15 cellular contexts compared by ENCODE assay signal in the genomic region with DNA sequence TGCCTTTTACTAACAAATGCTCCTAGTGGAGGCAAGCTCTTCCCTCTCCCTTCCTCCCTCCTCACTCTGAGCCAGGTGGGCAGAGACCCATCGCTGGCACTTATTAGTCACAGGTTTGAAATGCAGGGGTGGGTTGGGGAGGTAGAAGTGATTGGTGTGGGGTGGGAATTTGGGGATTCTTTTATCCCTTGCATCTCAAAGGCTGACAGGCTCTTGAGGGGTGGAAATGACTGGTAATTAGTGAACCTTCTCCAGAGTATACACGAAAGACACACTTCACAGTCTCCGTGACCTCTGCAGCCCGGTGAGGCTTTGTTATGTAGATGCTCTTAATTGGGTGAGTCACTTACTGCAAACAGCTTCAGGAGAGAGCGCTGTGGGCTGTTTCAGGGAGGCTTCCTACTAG. TPM values are rescaled to one million over a fixed set of nuclear protein-coding genes. Genes with fewer than 3 reads are reported as not detected.
A peak's percentile ranks its signal among the peaks of the same experiment; 100 is the strongest.
DNase-seq lines count a peak whose midpoint lies in the region; ATAC-seq, FAIRE-seq and TF ChIP-seq lines count a peak whose summit lies in the region.
"Had no signal": no experiment of that assay in that cellular context is flagged by ENCODE, and none has a peak within 500 bp of the region (broad histone marks: within the 10 kb centered on the region; RNA-seq: fewer than 3 reads in every experiment).

No MANE protein-coding gene starts in this region.

- TF ChIP-seq POLR2A in H1 (IDR thresholded peaks at IDR 0.05; ENCODE audit: control extremely low read depth in 1 of 2, low read depth in 2 of 2, low read length in 2 of 2) = no peak

- H2BK120ac ChIP-seq in H1 (replicated peaks; ENCODE audit: low read depth, low read length) = no peak overlapping the region

- no peak overlapping the region for H3K14ac ChIP-seq in H1 (ENCODE audit: insufficient read length)

- H3K4me2 ChIP-seq in H1 (ENCODE audit: insufficient read depth in 1 of 2, low read depth in 2 of 2, low read length in 2 of 2) = peak overlapping the region; percentile 45; a peak in 3 of 4 replicates

- no peaks in the 10 kb centered on the region for H3K79me2 ChIP-seq in H1 (ENCODE audit: control insufficient read depth in 1 of 2, insufficient read depth in 2 of 2, low read length in 2 of 2)

- POLR2A ChIA-PET in H1 (lab: Charles Lee; ENCODE audit: partially characterized antibody) = interaction anchor here (1.3 to 1.7 kb wide), 3 partner anchors 12 to 21 kb away, joined by 3 to 9 read pairs (median 5); no protein-coding TSS in a partner anchor

- TF ChIP-seq RAD21 in H1 (IDR thresholded peaks at IDR 0.05 in 1 of 2, conservative IDR thresholded peaks at IDR 0.05 in 1 of 2; ENCODE audit: low read depth in 2 of 2, low read length in 2 of 2) = 0 out of 4 replicates have a peak, but pooled peaks of 1 of the 2 experiments have one; percentile 14

- CTCF ChIA-PET in H1 (lab: Charles Lee; ENCODE audit: partially characterized antibody) = interaction anchor here (1.2 to 2.6 kb wide), 3 partner anchors 13 to 230 kb away, joined by 4 to 8 read pairs (median 5); a partner anchor contains a TSS

- H3K9ac ChIP-seq in H1 (replicated peaks in 1 of 4; ENCODE audit: extremely low read depth in 1 of 4, low read depth in 3 of 4, low read length in 3 of 4) = no peak overlapping the region

- H4K20me1 ChIP-seq in H1 (replicated peaks in 1 of 2; ENCODE audit: control insufficient read depth in 1 of 2, insufficient read depth in 2 of 2, low read length in 2 of 2) = peaks cover 6 to 10% of the 10 kb centered on the region in 2 experiments

- H3K4me1 ChIP-seq in H1 (replicated peaks in 1 of 4; ENCODE audit: control insufficient read depth in 3 of 4, insufficient read depth in 4 of 4, low read length in 3 of 4) = peaks cover 3 to 7% (median 5%) of the 10 kb centered on the region in 4 experiments; a peak in 4 of 7 replicates
- H3K4me1 ChIP-seq: tibial artery had no signal

- no peak overlapping the region for H4K5ac ChIP-seq in H1 (ENCODE audit: insufficient read length, low read depth, low read length)

- no peaks in the 10 kb centered on the region for H3K9me3 ChIP-seq in H1 (ENCODE audit: insufficient read depth in 2 of 2, low read depth in 1 of 2, low read length in 1 of 2)
- H3K9me3 ChIP-seq: esophagus squamous epithelium, tibial artery had no signal

- no peak overlapping the region for H3K56ac ChIP-seq in H1 (replicated peaks; ENCODE audit: insufficient read length, low read depth, low read length)

- no peak overlapping the region for H4K91ac ChIP-seq in H1 (replicated peaks; ENCODE audit: insufficient read length, low read length)

- no peaks in the 10 kb centered on the region for H3K79me1 ChIP-seq in H1 (ENCODE audit: low read depth, low read length)

- H3K27me3 ChIP-seq in H7 (ENCODE audit: control insufficient read depth, insufficient read depth, low read length) (peaks cover 87% of the 10 kb centered on the region), H1 (replicated peaks in 1 of 4; ENCODE audit: control insufficient read depth in 3 of 4, extremely low read depth in 1 of 4, insufficient read depth in 3 of 4, low read length in 3 of 4) (peaks cover 73 to 90% (median 84%) of the 10 kb centered on the region in 4 experiments)
- H3K27me3 ChIP-seq: esophagus squamous epithelium had no signal

- peak in 1 of 3 experiments; percentile 0; a peak in 1 of 4 replicates for TF ChIP-seq CTCF in H1 (IDR thresholded peaks at IDR 0.05; ENCODE audit: control extremely low read depth in 1 of 3, insufficient read depth in 1 of 3, low read depth in 1 of 3, low read length in 3 of 3)

- no peak overlapping the region for H2BK15ac ChIP-seq in H1 (ENCODE audit: low read length)

- H3K4me3 ChIP-seq in H7 (ENCODE audit: insufficient read depth, low read depth, low read length) (no peak overlapping the region), H1 (ENCODE audit: extremely low read depth in 1 of 4, insufficient read depth in 2 of 4, low read depth in 3 of 4, low read length in 4 of 4) (0 out of 8 replicates have a peak overlapping the region, but pooled peaks of 1 of the 4 experiments have one; percentile 3)
- H3K4me3 ChIP-seq: esophagus squamous epithelium, tibial artery had no signal

- H3K23me2 ChIP-seq in H1 (ENCODE audit: low read depth, low read length) = no peaks in the 10 kb centered on the region

- no peak overlapping the region for H3K4ac ChIP-seq in H1 (replicated peaks; ENCODE audit: insufficient read length, low read depth, low read length)

- no peaks in the 10 kb centered on the region for H3K36me3 ChIP-seq in H7 (replicated peaks; ENCODE audit: control insufficient read depth, insufficient read depth, low read length)
- H3K36me3 ChIP-seq in H1 (ENCODE audit: control insufficient read depth in 2 of 4, insufficient read depth in 4 of 4, low read length in 3 of 4) = no peaks in the 10 kb centered on the region
- H3K36me3 ChIP-seq: esophagus squamous epithelium, tibial artery had no signal

- no peak overlapping the region for H2BK12ac ChIP-seq in H1 (ENCODE audit: low read depth, low read length)

- H4K8ac ChIP-seq in H1 (ENCODE audit: extremely low read depth, insufficient read depth, low read length) = no peak overlapping the region

- no peak overlapping the region for H3K18ac ChIP-seq in H1 (ENCODE audit: extremely low read depth, low read length)

- H2BK5ac ChIP-seq in H1 (ENCODE audit: low read depth, low read length) = no peak overlapping the region

- DNase-seq in H7 (peak; percentile 71), NCI-H2107 (lab: John Stamatoyannopoulos, UW) (peak; percentile 14), H1 (ENCODE audit: low read depth in 1 of 2, low spot score in 2 of 2) (peak; percentile 61 to 79), putamen (ENCODE audit: low spot score) (peak; percentile 81), activated gamma-delta T cell treated with Interleukin-2 at 50 U/mL for 16 hours (no peak), NCI-H82 (lab: John Stamatoyannopoulos, UW) (no peak)
- DNase-seq: esophagus squamous epithelium; GDM1; MM.1S; naive thymus-derived CD8-positive, alpha-beta T cell; SHP77 treated with DMSO at 0.1 percent for 48 hours; tibial artery had no signal

- peak; percentile 89 for FAIRE-seq in H1 (lab: Jason Lieb, UNC)
- FAIRE-seq: colon, TTC549 had no signal

- H2AK5ac ChIP-seq in H1 (ENCODE audit: low read depth, low read length) = no peak overlapping the region

- no peak for ATAC-seq in HG02642 (IDR thresholded peaks at IDR 0.05; ENCODE audit: poor library complexity, unreplicated experiment)
- ATAC-seq: naive thymus-derived CD8-positive, alpha-beta T cell had no signal

- TF ChIP-seq EP300 in H1 (IDR thresholded peaks at IDR 0.05; ENCODE audit: borderline replicate concordance in 1 of 2, low read depth in 2 of 2, low read length in 2 of 2) = no peak

- no peak overlapping the region for H2AFZ ChIP-seq in H1 (ENCODE audit: low read length)

- 6% methylated on average over 5 of the region's 5 CpGs; no CpG with 5 or more reads in 1 of the 2 experiments for WGBS in H1 (ENCODE audit: extremely low coverage in 1 of 2, insufficient coverage in 1 of 2, insufficient read length in 1 of 2, insufficient replicate concordance in 2 of 2, low coverage in 1 of 2, low lambda C conversion rate in 2 of 2, missing lambda C conversion rate in 1 of 2), 2 experiments

- no peak overlapping the region for H2BK20ac ChIP-seq in H1 (ENCODE audit: low read length)

- no peak overlapping the region for H3K27ac ChIP-seq in H1 (ENCODE audit: low read depth, low read length)
- H3K27ac ChIP-seq: tibial artery had no signal

- no peak overlapping the region for H3K23ac ChIP-seq in H1 (ENCODE audit: insufficient read length)

TF ChIP-seq in H1, 55 proteins besides CTCF, POLR2A, EP300 and RAD21 (continues in another document):
- TF ChIP-seq RXRA (IDR thresholded peaks at IDR 0.05; ENCODE audit: insufficient read depth, low read depth, low read length) (peak; percentile 99), TAF7 (optimal IDR thresholded peaks at IDR 0.05; ENCODE audit: borderline replicate concordance, low read depth, low read length) (no peak), POU5F1 (IDR thresholded peaks at IDR 0.05; ENCODE audit: low read depth, low read length) (peak; percentile 97), JUND (IDR thresholded peaks at IDR 0.05; ENCODE audit: low read length) (peak; percentile 98), SP1 (IDR thresholded peaks at IDR 0.05; ENCODE audit: low read depth, low read length) (0 out of 2 replicates have a peak, but pooled peaks have one; percentile 9), RFX5 (IDR thresholded peaks at IDR 0.05; ENCODE audit: borderline replicate concordance, low read depth, low read length) (no peak), HDAC6 (IDR thresholded peaks at IDR 0.05; ENCODE audit: low read depth, low read length) (no peak), TCF12 (IDR thresholded peaks at IDR 0.05; ENCODE audit: low read depth, low read length) (no peak), BCL11A (IDR thresholded peaks at IDR 0.05; ENCODE audit: low read depth in 2 of 2, low read length in 2 of 2) (no peak), PHF8 (conservative IDR thresholded peaks at IDR 0.05; ENCODE audit: low read depth, low read length) (no peak), NANOG (IDR thresholded peaks at IDR 0.05; ENCODE audit: insufficient read depth, low read depth, low read length, poor library complexity, severe bottlenecking) (peak; percentile 90), SUZ12 (IDR thresholded peaks at IDR 0.05; ENCODE audit: low read length) (no peak)

RNA-seq across cellular contexts. Expression of a gene that starts 13.9 kb away (rescaled TPM):
- not detected in 2 replicates for total RNA-seq in H7 (2014; rRNA removed; shearing (Covaris generic))
- 0.86 and 2.4 TPM in 2 replicates for total RNA-seq in H1 (2021; fragmentation: NEBNext Ultra II Directional; extraction: Animal tissue kit (Norgen Biotek cat#: 25700))
- polyA plus RNA-seq in H1 (2011; rRNA removed) = 0.52 and 2.8 TPM in 2 replicates
- polyA plus RNA-seq in H1 (2011; cell fraction: cytosol; rRNA removed) = 1.9 TPM
- 2.3 TPM for polyA plus RNA-seq in H1 (2011; cell fraction: nucleus; rRNA removed)
- 1.3 to 4.1 TPM (median 3.0 TPM) in 4 replicates for polyA plus RNA-seq in H1 (2012, experiment 1 of 2)
- polyA plus RNA-seq in H1 (2012, experiment 2 of 2) = 0.24 TPM
- 0.24 TPM for polyA plus RNA-seq in H1 (2013, experiment 1 of 2)
- polyA plus RNA-seq in H1 (2013, experiment 2 of 2) = 0.39 TPM
- 0.63 and 4.4 TPM in 2 replicates for polyA minus RNA-seq in H1 (2011; rRNA and poly(A)+ RNA removed)
- polyA minus RNA-seq in H1 (2011; cell fraction: cytosol; rRNA and poly(A)+ RNA removed) = 1.1 TPM
- polyA minus RNA-seq in H1 (2011; cell fraction: nucleus; rRNA and poly(A)+ RNA removed) = 5.4 TPM
- total RNA-seq: naive thymus-derived CD8-positive, alpha-beta T cell had no signal
- polyA plus RNA-seq: naive thymus-derived CD8-positive, alpha-beta T cell had no signal

RNA-seq across cellular contexts. Expression of a gene that starts 16.0 kb away (rescaled TPM):
- total RNA-seq in H7 (2014; rRNA removed; shearing (Covaris generic)) = 0.03 and 0.37 TPM in 2 replicates
- 0.13 and 0.27 TPM in 2 replicates for total RNA-seq in H1 (2021; fragmentation: NEBNext Ultra II Directional; extraction: Animal tissue kit (Norgen Biotek cat#: 25700))
- polyA plus RNA-seq in H1 (2011; rRNA removed) = 0.03 and 0.09 TPM in 2 replicates
- 0.05 TPM for polyA plus RNA-seq in H1 (2011; cell fraction: cytosol; rRNA removed)
- 0.13 TPM for polyA plus RNA-seq in H1 (2011; cell fraction: nucleus; rRNA removed)
- 0.07 to 0.11 TPM (median 0.08 TPM) in 4 replicates for polyA plus RNA-seq in H1 (2012, experiment 1 of 2)
- 0.14 TPM for polyA plus RNA-seq in H1 (2012, experiment 2 of 2)
- polyA plus RNA-seq in H1 (2013, experiment 1 of 2) = 0.20 TPM
- polyA plus RNA-seq in H1 (2013, experiment 2 of 2) = 0.13 TPM
- polyA minus RNA-seq in H1 (2011; rRNA and poly(A)+ RNA removed) = not detected in 2 replicates
- not detected for polyA minus RNA-seq in H1 (2011; cell fraction: cytosol; rRNA and poly(A)+ RNA removed)
- 0.20 TPM for polyA minus RNA-seq in H1 (2011; cell fraction: nucleus; rRNA and poly(A)+ RNA removed)
- polyA plus RNA-seq: naive thymus-derived CD8-positive, alpha-beta T cell had no signal

Comparison
In these comparisons a context has a peak if more than half of its experiments do, and no peak if none do; other contexts are left out.
1. DNase-seq: peak in H7 (single experiment), NCI-H2107 (single experiment), H1 (2 of 2) and putamen (single experiment); none in activated gamma-delta T cell treated with Interleukin-2 at 50 U/mL for 16 hours (single experiment) and NCI-H82 (single experiment).